ENCODE assay signal across 11 cellular contexts in the genomic region with DNA sequence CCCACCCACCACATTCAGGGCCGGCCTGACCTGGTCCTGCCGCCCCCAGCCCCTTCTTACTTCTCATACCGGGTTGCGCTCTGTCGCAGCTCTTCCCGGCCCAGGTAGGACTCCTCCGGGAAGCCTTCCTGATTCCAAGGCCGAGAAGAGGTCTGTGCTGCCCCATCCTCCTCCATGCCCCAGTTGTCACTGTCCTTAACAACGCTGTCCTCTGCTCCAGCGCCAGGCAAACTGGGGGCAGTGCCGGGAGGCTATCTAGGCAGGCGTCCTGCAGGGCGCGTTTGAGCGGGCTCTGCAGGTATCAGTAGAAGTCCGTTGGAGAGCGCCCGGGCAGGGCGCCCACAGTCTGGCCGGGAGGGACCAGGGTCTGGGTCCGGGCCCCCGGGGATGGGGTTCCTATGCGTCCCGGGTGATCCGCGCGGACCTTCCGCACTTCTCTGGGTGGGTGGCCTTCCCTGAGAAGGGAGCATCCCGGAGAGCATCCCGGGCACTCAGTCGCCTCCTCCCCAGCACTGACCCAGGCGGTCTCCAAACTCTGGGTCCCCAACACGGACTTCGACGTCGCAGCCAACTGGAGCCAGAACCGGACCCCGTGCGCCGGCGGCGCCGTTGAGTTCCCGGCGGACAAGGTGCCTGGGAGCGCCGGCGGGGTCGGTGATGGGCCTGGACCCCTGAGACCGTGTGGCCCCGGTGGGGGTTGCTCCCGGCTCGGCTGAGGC. TPM values are rescaled to one million over a fixed set of nuclear protein-coding genes. Genes with fewer than 3 reads are reported as not detected.
DNase-seq lines count a peak whose midpoint lies in the region; ATAC-seq and TF ChIP-seq lines count a peak whose summit lies in the region.
"Had no signal": no experiment of that assay in that cellular context is flagged by ENCODE, and none has a peak within 500 bp of the region (broad histone marks: within the 10 kb centered on the region; RNA-seq: fewer than 3 reads in every experiment).

No MANE protein-coding gene starts in this region.

- H3K4me3 ChIP-seq in AG10803 (ENCODE audit: low read length) (peak overlapping the region; percentile 17; the same call in 1 of the 2 replicates), H7 (ENCODE audit: insufficient read depth, low read depth, low read length) (peak overlapping the region; percentile 27; the same call in 1 of the 2 replicates), duodenal mucosa (ENCODE audit: low read depth in 1 of 2, low read length in 2 of 2) (peak overlapping the region; percentile 79 to 84), mucosa of stomach (ENCODE audit: low read length) (no peak overlapping the region)

- no peak for DNase-seq in AG10803 (ENCODE audit: low read depth)
- DNase-seq in H7: peak; percentile 65
- no peak for DNase-seq in iPS-NIHi11 (ENCODE audit: low spot score)
- no peak for DNase-seq in OCI-M1 (lab: John Stamatoyannopoulos, UW)
- no peak for DNase-seq in NCI-H1092 treated with DMSO at 0.1 percent for 48 hours (lab: John Stamatoyannopoulos, UW)
- DNase-seq: foreskin melanocyte, NCI-H1436 treated with DMSO at 0.1 percent for 48 hours, SIG-M5 had no signal

- H3K36me3 ChIP-seq in H7 (replicated peaks; ENCODE audit: control insufficient read depth, insufficient read depth, low read length) (no peaks in the 10 kb centered on the region), duodenal mucosa (ENCODE audit: control insufficient read depth in 1 of 2, insufficient read depth in 2 of 2, low read length in 2 of 2) (no peaks in the 10 kb centered on the region), mucosa of stomach (ENCODE audit: control insufficient read depth, insufficient read depth, low read length) (no peaks in the 10 kb centered on the region)

- no peak for TF ChIP-seq CTCF in AG10803 (conservative IDR thresholded peaks at IDR 0.05; ENCODE audit: low read length)

- peaks cover 3 to 30% of the 10 kb centered on the region in 2 donors for H3K4me1 ChIP-seq in duodenal mucosa (ENCODE audit: control insufficient read depth in 1 of 2, insufficient read depth in 2 of 2, low read length in 2 of 2)
- H3K4me1 ChIP-seq in mucosa of stomach (ENCODE audit: control insufficient read depth, insufficient read depth, low read length): peaks cover 39% of the 10 kb centered on the region

- H3K27ac ChIP-seq in duodenal mucosa (ENCODE audit: low read depth, low read length): peak overlapping the region; percentile 60

- peak overlapping the region; percentile 84 to 86 for H3K9ac ChIP-seq in duodenal mucosa (ENCODE audit: low read depth in 1 of 2, low read length in 2 of 2)
- H3K9ac ChIP-seq in mucosa of stomach (ENCODE audit: low read length): peak overlapping the region; percentile 60

- peaks cover 33% of the 10 kb centered on the region for H3K27me3 ChIP-seq in H7 (ENCODE audit: control insufficient read depth, insufficient read depth, low read length)
- peaks cover 0 to 12% of the 10 kb centered on the region in 2 donors for H3K27me3 ChIP-seq in duodenal mucosa (ENCODE audit: control insufficient read depth in 1 of 2, insufficient read depth in 2 of 2, low read length in 2 of 2)
- peaks cover 32% of the 10 kb centered on the region for H3K27me3 ChIP-seq in mucosa of stomach (ENCODE audit: control insufficient read depth, insufficient read depth, low read length)

- H3K9me3 ChIP-seq in duodenal mucosa (ENCODE audit: control insufficient read depth in 1 of 2, low read length in 2 of 2) (no peaks in the 10 kb centered on the region), mucosa of stomach (ENCODE audit: control insufficient read depth, low read length) (no peaks in the 10 kb centered on the region)

- ATAC-seq in activated CD4-positive, CD25-positive, alpha-beta regulatory T cell treated with anti-CD3 and anti-CD28 coated beads, Interleukin-2, amount 50 U/mL, for 24 hours: no peak

RNA-seq across cellular contexts. Expression of a gene that starts 0.9 kb away (rescaled TPM):
- 0.92 and 1.7 TPM in 2 replicates for total RNA-seq in H7 (2014; rRNA removed; shearing (Covaris generic))
